In genomic region chr2:28381225-28382180, GRCh38 we compare ENCODE assay signal across 16 cellular contexts. TPM values are rescaled to one million over a fixed set of nuclear protein-coding genes. Genes with fewer than 3 reads are reported as not detected.
DNase-seq lines count a peak whose midpoint lies in the region; ATAC-seq and TF ChIP-seq lines count a peak whose summit lies in the region.
"Had no signal": no experiment of that assay in that cellular context is flagged by ENCODE, and none has a peak within 500 bp of the region (broad histone marks: within the 10 kb centered on the region; RNA-seq: fewer than 3 reads in every experiment).

No MANE protein-coding gene starts in this region.

- intact Hi-C loops in mucosa of descending colon (cut with DNase I, micrococcal nuclease), result no loop called here
- intact Hi-C loops in sigmoid colon (cut with DNase I), result no loop called here

- TF ChIP-seq EP300 in sigmoid colon (IDR thresholded peaks at IDR 0.05), result no peak

- WGBS in sigmoid colon, 2 donors, result 29 to 67% methylated on average over 12 of the region's 12 CpGs

- no peak for TF ChIP-seq CTCF in RWPE1 (conservative IDR thresholded peaks at IDR 0.05; ENCODE audit: low read depth)
- TF ChIP-seq CTCF in mucosa of descending colon (IDR thresholded peaks at IDR 0.05), result no peak
- TF ChIP-seq CTCF in sigmoid colon (IDR thresholded peaks at IDR 0.05), result no peak

- POLR2A ChIA-PET in RWPE1 (lab: Yijun Ruan, JAX; ENCODE audit: low non-redundant PET), result no interaction called here

- H3K36me3 ChIP-seq in BLaER1 (no peaks in the 10 kb centered on the region), mucosa of descending colon (ENCODE audit: low read depth) (no peaks in the 10 kb centered on the region), sigmoid colon (no peaks in the 10 kb centered on the region)
- H3K36me3 ChIP-seq: upper lobe of right lung had no signal

- H3K27me3 ChIP-seq in BLaER1 (no peaks in the 10 kb centered on the region), sigmoid colon (no peaks in the 10 kb centered on the region)
- H3K27me3 ChIP-seq: upper lobe of right lung had no signal

- in situ Hi-C loops in KBM-7 (cut with MboI; ENCODE audit: low pct_unique_long_range_greater_than_20kb, low sequenced_read_pairs), result no loop called here

- H3K4me1 ChIP-seq in BLaER1 (peaks cover 56% of the 10 kb centered on the region), mucosa of descending colon (ENCODE audit: low read depth) (peaks cover 53% of the 10 kb centered on the region), sigmoid colon (no peaks in the 10 kb centered on the region)

- no peak for TF ChIP-seq POLR2A in sigmoid colon (IDR thresholded peaks at IDR 0.05)

- ATAC-seq in mucosa of descending colon (peak; percentile 43), HG02840 (IDR thresholded peaks at IDR 0.05; ENCODE audit: low FRiP score, unreplicated experiment) (no peak), HG02571 (IDR thresholded peaks at IDR 0.05; ENCODE audit: unreplicated experiment) (no peak)
- ATAC-seq: activated T-helper 17 cell treated with anti-CD3 and anti-CD28 coated beads, Interleukin-2, amount 50 U/mL, for 72 hours; CD8-positive, alpha-beta T cell; HepG2; upper lobe of right lung had no signal

- no peaks in the 10 kb centered on the region for H4K20me1 ChIP-seq in BLaER1

- no peak overlapping the region for H3K9ac ChIP-seq in BLaER1

- DNase-seq in KBM-7, result peak; percentile 66
- DNase-seq in RWPE1 (ENCODE audit: low spot score), result no peak
- DNase-seq in mucosa of descending colon, result peak in 2 of 3 donors; percentile 53 to 63
- no peak for DNase-seq in sigmoid colon
- DNase-seq in NK-92 treated with Interleukin-12 subunit alpha and Interleukin-12 subunit beta, amount 100 ng/mL, for 24 hours (lab: John Stamatoyannopoulos, UW), result no peak
- DNase-seq: activated CD4-positive, CD25-positive, alpha-beta regulatory T cell; CD8-positive, alpha-beta T cell; erythroblast; NCI-H82; stimulated activated naive CD4-positive, alpha-beta T cell; upper lobe of right lung had no signal

- CTCF ChIA-PET in RWPE1 (lab: Yijun Ruan, JAX), result no interaction called here

- H3K4me3 ChIP-seq in BLaER1 (no peak overlapping the region), mucosa of descending colon (no peak overlapping the region), sigmoid colon (no peak overlapping the region)
- H3K4me3 ChIP-seq: upper lobe of right lung had no signal

- H3K27ac ChIP-seq in BLaER1 (0 out of 2 replicates have a peak overlapping the region, but pooled peaks have one; percentile 66), RWPE1 (peak overlapping the region; percentile 18), sigmoid colon (no peak overlapping the region)
- H3K27ac ChIP-seq: upper lobe of right lung had no signal

- H3K9me3 ChIP-seq in BLaER1 (no peaks in the 10 kb centered on the region), mucosa of descending colon (no peaks in the 10 kb centered on the region), sigmoid colon (no peaks in the 10 kb centered on the region)
- H3K9me3 ChIP-seq: upper lobe of right lung had no signal

- H3K4me2 ChIP-seq in BLaER1, result peak overlapping the region; percentile 57

RNA-seq across cellular contexts. Expression of gene FOSL2, which starts 11.2 kb away (rescaled TPM):
- 100 to 1,000 TPM; 160 to 166 (median 162) TPM for total RNA-seq in mucosa of descending colon
- total RNA-seq in sigmoid colon, result 100 to 1,000 TPM in 1 of 4 donors, 10 to 100 TPM in 3; 38.9 to 208 (median 67.3) TPM
- 10 to 100 TPM; 30.0 to 66.2 (median 55.0) TPM for polyA plus RNA-seq in sigmoid colon

Comparison
In these comparisons a context has a peak if more than half of its experiments do, and no peak if none do; other contexts are left out.
1. H3K27ac ChIP-seq: peak in BLaER1 (single experiment) and RWPE1 (single experiment); none in sigmoid colon (0 of 4).
2. DNase-seq: peak in KBM-7 (single experiment) and mucosa of descending colon (2 of 3); none in RWPE1 (single experiment), sigmoid colon (single experiment) and NK-92 treated with Interleukin-12 subunit alpha and Interleukin-12 subunit beta, amount 100 ng/mL, for 24 hours (single experiment).